11 cellular contexts compared by ENCODE assay signal in genomic region chr1:156481527-156481926, GRCh38. TPM values are rescaled to one million over a fixed set of nuclear protein-coding genes. Genes with fewer than 3 reads are reported as not detected.
DNase-seq lines count a peak whose midpoint lies in the region; ATAC-seq and TF ChIP-seq lines count a peak whose summit lies in the region.
"Had no signal": no experiment of that assay in that cellular context is flagged by ENCODE, and none has a peak within 500 bp of the region (broad histone marks: within the 10 kb centered on the region; RNA-seq: fewer than 3 reads in every experiment).

No MANE protein-coding gene starts in this region.

- DNase-seq in sigmoid colon (no peak), DMS153 treated with DMSO at 0.1 percent for 48 hours (lab: John Stamatoyannopoulos, UW; ENCODE audit: unreplicated experiment) (no peak), medulla oblongata (ENCODE audit: extremely low spot score) (no peak)
- DNase-seq: brain microvascular endothelial cell, NCI-H2171 had no signal

- H3K4me3 Mint-ChIP-seq in activated naive CD8-positive, alpha-beta T cell = peak overlapping the region; percentile 14

- H3K9me2 ChIP-seq in DOHH2 (replicated peaks; ENCODE audit: control insufficient read depth, low read length) = no peaks in the 10 kb centered on the region

- H3K27ac Mint-ChIP-seq in activated naive CD8-positive, alpha-beta T cell = peak overlapping the region; percentile 85

- peak overlapping the region; percentile 56 for H3K4me2 ChIP-seq in DOHH2 (ENCODE audit: low read length)

- H4K20me1 ChIP-seq in DOHH2 (ENCODE audit: control insufficient read depth, insufficient read depth, low read depth, low read length) = 0 out of 2 replicates have a peak, but pooled peaks cover 3% of the 10 kb centered on the region

- TF ChIP-seq POLR2A in sigmoid colon (IDR thresholded peaks at IDR 0.05) = no peak

- H3K27me3 ChIP-seq in DOHH2 (ENCODE audit: control insufficient read depth, low read length) = no peaks in the 10 kb centered on the region
- H3K27me3 ChIP-seq in sigmoid colon = no peaks in the 10 kb centered on the region
- H3K27me3 ChIP-seq: brain microvascular endothelial cell had no signal

- peaks cover 64% of the 10 kb centered on the region for H3K79me2 ChIP-seq in DOHH2 (ENCODE audit: control insufficient read depth, low read length)

- peaks cover 6% of the 10 kb centered on the region for H3K36me3 Mint-ChIP-seq in activated naive CD8-positive, alpha-beta T cell

- peaks cover 48% of the 10 kb centered on the region for H3K4me1 Mint-ChIP-seq in activated naive CD8-positive, alpha-beta T cell (ENCODE audit: low read depth)

- TF ChIP-seq EP300 in sigmoid colon (IDR thresholded peaks at IDR 0.05) = no peak

- H3K9me3 ChIP-seq in DOHH2 (ENCODE audit: control insufficient read depth, insufficient read depth, low read length) (no peaks in the 10 kb centered on the region), sigmoid colon (no peaks in the 10 kb centered on the region)

- TF ChIP-seq CTCF in DOHH2 (IDR thresholded peaks at IDR 0.05; ENCODE audit: low read depth, low read length, poor library complexity, severe bottlenecking) = no peak
- no peak for TF ChIP-seq CTCF in sigmoid colon (IDR thresholded peaks at IDR 0.05)

- H3K27me3 Mint-ChIP-seq in activated naive CD8-positive, alpha-beta T cell = no peaks in the 10 kb centered on the region

- intact Hi-C loops in sigmoid colon (cut with DNase I) = loop anchor here (2.0 kb wide), 1 partner anchor 119 kb away; the partner anchor contains the start of gene GPATCH4

- ATAC-seq in HG02610 (IDR thresholded peaks at IDR 0.05; ENCODE audit: unreplicated experiment) (peak; percentile 37), HG02642 (IDR thresholded peaks at IDR 0.05; ENCODE audit: poor library complexity, unreplicated experiment) (no peak)

- H3K9me3 Mint-ChIP-seq in activated naive CD8-positive, alpha-beta T cell (ENCODE audit: low read depth) = no peaks in the 10 kb centered on the region

- H3K4me1 ChIP-seq in DOHH2 (ENCODE audit: control insufficient read depth, low read length) = peaks cover 56% of the 10 kb centered on the region
- peaks cover 0 to 98% (median 94%) of the 10 kb centered on the region in 4 donors for H3K4me1 ChIP-seq in sigmoid colon

- H3K4me3 ChIP-seq in DOHH2 (ENCODE audit: low read length) = peak overlapping the region; percentile 28
- H3K4me3 ChIP-seq in sigmoid colon = no peak overlapping the region
- H3K4me3 ChIP-seq: K562 had no signal

- peaks cover 4% of the 10 kb centered on the region; the same call in 1 of the 2 replicates for H3F3A ChIP-seq in DOHH2 (ENCODE audit: control insufficient read depth, insufficient read depth)

- peak overlapping the region; percentile 71 for H3K27ac ChIP-seq in DOHH2 (ENCODE audit: low read depth, low read length)
- peak overlapping the region; percentile 89 to 98 (median 90) for H3K27ac ChIP-seq in sigmoid colon
- H3K27ac ChIP-seq: brain microvascular endothelial cell, parathyroid adenoma had no signal

- peaks cover 91% of the 10 kb centered on the region for H3K36me3 ChIP-seq in DOHH2 (ENCODE audit: control insufficient read depth, low read length)
- H3K36me3 ChIP-seq in sigmoid colon = peaks cover 48 to 70% (median 53%) of the 10 kb centered on the region in 4 donors

- 78 to 88% methylated on average over 5 of the region's 5 CpGs for WGBS in sigmoid colon, 2 donors

RNA-seq across cellular contexts. Expression of gene MEF2D, which starts 19.0 kb away (rescaled TPM):
- 10 to 100 TPM; 39.8 to 61.6 (median 53.2) TPM for total RNA-seq in sigmoid colon
- polyA plus RNA-seq in sigmoid colon = 10 to 100 TPM; 13.2 to 31.2 (median 22.9) TPM
